13 cellular contexts compared by ENCODE assay signal in the genomic region with DNA sequence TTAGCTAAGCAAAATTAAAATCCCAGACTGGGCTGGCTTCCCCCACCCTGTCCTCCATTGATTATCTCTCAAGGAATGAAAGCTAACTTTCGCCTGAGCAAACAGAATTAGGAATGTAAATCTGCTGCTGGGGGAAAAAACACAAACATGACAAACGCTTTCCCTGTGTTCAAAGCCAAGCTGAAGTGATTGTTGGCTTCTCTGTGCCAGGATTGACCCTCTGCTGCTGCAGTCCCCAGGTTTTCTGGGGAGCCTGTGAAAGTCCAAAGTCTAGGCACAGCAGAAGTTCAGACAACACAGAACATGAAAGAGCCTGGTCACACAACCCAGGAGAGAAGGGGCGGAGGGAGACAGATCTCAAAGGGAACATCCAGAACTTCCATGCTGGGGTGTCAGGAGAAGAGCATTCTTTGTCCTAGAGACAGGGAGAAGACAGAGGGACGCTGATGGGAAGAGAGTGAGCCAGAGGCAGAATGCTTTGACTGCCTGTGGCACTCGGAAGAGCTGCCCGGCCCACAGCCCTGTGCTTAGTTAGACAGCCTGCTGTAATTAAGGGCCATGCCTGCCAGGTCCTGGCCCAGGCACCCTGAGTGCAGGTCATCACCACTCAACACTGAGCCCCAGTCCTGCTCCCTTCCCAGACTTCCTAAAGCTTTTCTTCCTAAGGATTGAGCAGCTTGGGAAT. TPM values are rescaled to one million over a fixed set of nuclear protein-coding genes. Genes with fewer than 3 reads are reported as not detected.
DNase-seq lines count a peak whose midpoint lies in the region; ATAC-seq and TF ChIP-seq lines count a peak whose summit lies in the region.
"Had no signal": no experiment of that assay in that cellular context is flagged by ENCODE, and none has a peak within 500 bp of the region (broad histone marks: within the 10 kb centered on the region; RNA-seq: fewer than 3 reads in every experiment).

No MANE protein-coding gene starts in this region.

- H3K36me3 ChIP-seq in upper lobe of right lung = peaks cover 74% of the 10 kb centered on the region
- H3K36me3 ChIP-seq: transverse colon had no signal

- H3K9me3 Mint-ChIP-seq in activated naive CD8-positive, alpha-beta T cell treated with anti-CD3 and anti-CD28 coated beads, Interleukin-2, amount 50 U/mL, for 24 hours = no peaks in the 10 kb centered on the region
- H3K9me3 Mint-ChIP-seq in mesothelial cell of epicardium = no peaks in the 10 kb centered on the region

- peaks cover 63% of the 10 kb centered on the region for H3K36me3 Mint-ChIP-seq in activated naive CD8-positive, alpha-beta T cell treated with anti-CD3 and anti-CD28 coated beads, Interleukin-2, amount 50 U/mL, for 24 hours (ENCODE audit: low read depth)
- peaks cover 28% of the 10 kb centered on the region for H3K36me3 Mint-ChIP-seq in mesothelial cell of epicardium

- CTCF ChIA-PET in GM10248 (lab: Yijun Ruan, JAX) = interaction anchor here (1.1 to 5.5 kb wide), 4 partner anchors 14 to 47 kb away, joined by 3 to 30 read pairs (median 4); a partner anchor contains a TSS

- H3K4me3 Mint-ChIP-seq in activated naive CD8-positive, alpha-beta T cell treated with anti-CD3 and anti-CD28 coated beads, Interleukin-2, amount 50 U/mL, for 24 hours = peak overlapping the region; percentile 10
- no peak overlapping the region for H3K4me3 Mint-ChIP-seq in mesothelial cell of epicardium
- H3K4me3 Mint-ChIP-seq: B cell had no signal

- peak overlapping the region; percentile 14 for H3K27ac Mint-ChIP-seq in activated naive CD8-positive, alpha-beta T cell treated with anti-CD3 and anti-CD28 coated beads, Interleukin-2, amount 50 U/mL, for 24 hours
- peak overlapping the region; percentile 37 for H3K27ac Mint-ChIP-seq in mesothelial cell of epicardium
- H3K27ac Mint-ChIP-seq: B cell had no signal

- DNase-seq in right cardiac atrium (no peak), left cardiac atrium (no peak), mesothelial cell of epicardium (ENCODE audit: low spot score in 2 of 2, unreplicated experiment in 2 of 2) (no peak), upper lobe of right lung (no peak), GM10248 (ENCODE audit: extremely low spot score) (no peak), NCI-H2081 (lab: John Stamatoyannopoulos, UW) (no peak), NCI-H1092 (lab: John Stamatoyannopoulos, UW) (no peak)
- DNase-seq in activated naive CD8-positive, alpha-beta T cell treated with anti-CD3 and anti-CD28 coated beads, Interleukin-2, amount 50 U/mL, for 24 hours = no peak
- DNase-seq: NCI-H2171, SK-N-SH, transverse colon, WERI-Rb-1 had no signal

- ATAC-seq in right cardiac atrium (no peak), left cardiac atrium (no peak), upper lobe of right lung (no peak)
- no peak for ATAC-seq in activated naive CD8-positive, alpha-beta T cell treated with anti-CD3 and anti-CD28 coated beads, Interleukin-2, amount 50 U/mL, for 24 hours

- H3K4me1 ChIP-seq in right cardiac atrium (ENCODE audit: control insufficient read depth, insufficient read depth, low read length) = peaks cover 5% of the 10 kb centered on the region
- H3K4me1 ChIP-seq in upper lobe of right lung = peaks cover 36% of the 10 kb centered on the region

- H3K27me3 Mint-ChIP-seq in activated naive CD8-positive, alpha-beta T cell treated with anti-CD3 and anti-CD28 coated beads, Interleukin-2, amount 50 U/mL, for 24 hours = no peaks in the 10 kb centered on the region
- no peaks in the 10 kb centered on the region for H3K27me3 Mint-ChIP-seq in mesothelial cell of epicardium (ENCODE audit: low read depth)
- H3K27me3 Mint-ChIP-seq: B cell had no signal

- no peak overlapping the region for H3K4me3 ChIP-seq in right cardiac atrium (ENCODE audit: low read length)
- H3K4me3 ChIP-seq in upper lobe of right lung = no peak overlapping the region
- H3K4me3 ChIP-seq: transverse colon had no signal

- TF ChIP-seq CTCF in mesothelial cell of epicardium (IDR thresholded peaks at IDR 0.05; ENCODE audit: unreplicated experiment) (no peak), upper lobe of right lung (IDR thresholded peaks at IDR 0.05) (no peak), GM10248 (IDR thresholded peaks at IDR 0.05; ENCODE audit: control extremely low read depth, extremely low read depth, low read depth, missing control alignments) (no peak)

- H3K27ac ChIP-seq in right cardiac atrium (ENCODE audit: low read length) (peak overlapping the region; percentile 14), upper lobe of right lung (peak overlapping the region; percentile 6)
- H3K27ac ChIP-seq: transverse colon, WERI-Rb-1 had no signal

- H3K9me3 ChIP-seq in right cardiac atrium (ENCODE audit: control insufficient read depth, low read length) = no peaks in the 10 kb centered on the region
- H3K9me3 ChIP-seq in upper lobe of right lung = no peaks in the 10 kb centered on the region
- H3K9me3 ChIP-seq: SK-N-SH, transverse colon had no signal

- H3K27me3 ChIP-seq in right cardiac atrium (ENCODE audit: control insufficient read depth, insufficient read depth) (no peaks in the 10 kb centered on the region), upper lobe of right lung (no peaks in the 10 kb centered on the region)
- H3K27me3 ChIP-seq: transverse colon had no signal

- POLR2A ChIA-PET in GM10248 (lab: Yijun Ruan, JAX) = interaction anchor here (0.6 kb wide), 1 partner anchor 399 kb away, joined by 4 read pairs; no protein-coding TSS in a partner anchor

- 72% methylated on average over 6 of the region's 6 CpGs for WGBS in right cardiac atrium

- intact Hi-C loops in right cardiac atrium (cut with DNase I) (no loop called here), left cardiac atrium (cut with DNase I) (no loop called here), upper lobe of right lung (cut with DNase I) (no loop called here)

- peaks cover 69% of the 10 kb centered on the region for H3K4me1 Mint-ChIP-seq in activated naive CD8-positive, alpha-beta T cell treated with anti-CD3 and anti-CD28 coated beads, Interleukin-2, amount 50 U/mL, for 24 hours
- peaks cover 48% of the 10 kb centered on the region for H3K4me1 Mint-ChIP-seq in mesothelial cell of epicardium

RNA-seq across cellular contexts. Expression of a gene that starts 6.9 kb away (rescaled TPM):
- 10 to 100 TPM; 12.2 to 16.4 (median 14.4) TPM for total RNA-seq in right cardiac atrium
- 8.4 TPM for polyA plus RNA-seq in right cardiac atrium
- 10 to 100 TPM; 11.5 to 12.3 TPM for total RNA-seq in left cardiac atrium
- 70.9 to 73.6 TPM (median 71.7 TPM) in 3 replicates for total RNA-seq in mesothelial cell of epicardium
- total RNA-seq in upper lobe of right lung = 24.3 TPM

RNA-seq across cellular contexts. Expression of a gene that starts 47.0 kb away (rescaled TPM):
- total RNA-seq in right cardiac atrium = 10 to 100 TPM in 2 of 4 donors, 1 to 10 TPM in 2; 5.9 to 17.6 (median 10.8) TPM
- polyA plus RNA-seq in right cardiac atrium = 14.0 TPM
- total RNA-seq in left cardiac atrium = 10 to 100 TPM in 1 of 2 donors, 1 to 10 TPM in 1; 5.2 to 15.6 TPM
- 16.9 to 19.1 TPM (median 17.4 TPM) in 3 replicates for total RNA-seq in mesothelial cell of epicardium
- total RNA-seq in upper lobe of right lung = 56.4 TPM
